11 cellular contexts compared by ENCODE assay signal in the genomic region with DNA sequence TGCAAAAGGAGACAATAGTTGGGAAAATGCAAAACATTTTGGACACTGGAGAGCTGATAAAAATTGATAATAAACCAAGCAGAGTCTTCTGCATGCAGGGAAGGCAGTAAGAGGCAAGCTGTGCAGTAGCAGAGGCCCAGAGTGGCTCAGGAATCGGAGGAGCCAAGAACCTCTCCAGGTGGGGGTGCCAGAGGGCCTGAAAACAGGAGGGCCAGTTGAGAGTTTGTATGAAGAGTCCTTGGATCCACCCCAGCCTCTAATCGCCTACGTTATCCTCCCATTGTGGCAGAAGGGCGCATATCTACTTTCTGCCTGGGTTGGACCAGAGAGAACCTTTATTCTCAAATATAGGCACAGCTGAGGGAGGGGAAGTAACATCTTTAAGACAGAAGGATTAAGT. TPM values are rescaled to one million over a fixed set of nuclear protein-coding genes. Genes with fewer than 3 reads are reported as not detected.
DNase-seq lines count a peak whose midpoint lies in the region; ATAC-seq, FAIRE-seq and TF ChIP-seq lines count a peak whose summit lies in the region.
"Had no signal": no experiment of that assay in that cellular context is flagged by ENCODE, and none has a peak within 500 bp of the region (broad histone marks: within the 10 kb centered on the region; RNA-seq: fewer than 3 reads in every experiment).

No MANE protein-coding gene starts in this region.

- no peak overlapping the region for H3K9ac ChIP-seq in keratinocyte (ENCODE audit: control insufficient read depth, extremely low read depth, insufficient read depth, low read length)

- no peak for TF ChIP-seq CTCF in GM13977 (IDR thresholded peaks at IDR 0.05; ENCODE audit: extremely low read depth, insufficient read depth, missing control alignments)
- TF ChIP-seq CTCF in keratinocyte (optimal IDR thresholded peaks at IDR 0.05 in 1 of 3, IDR thresholded peaks at IDR 0.05 in 1 of 3, conservative IDR thresholded peaks at IDR 0.05 in 1 of 3; ENCODE audit: extremely low read depth in 1 of 3, insufficient read depth in 2 of 3, low read length in 3 of 3) = peak; percentile 50 to 66 (median 66)

- H3K79me2 ChIP-seq in keratinocyte (ENCODE audit: control insufficient read depth, insufficient read depth, low read length) = no peaks in the 10 kb centered on the region

- no peaks in the 10 kb centered on the region for H3K9me1 ChIP-seq in keratinocyte (ENCODE audit: control insufficient read depth, extremely low read depth, insufficient read depth, low read length)

- ATAC-seq in HG03095 (IDR thresholded peaks at IDR 0.05; ENCODE audit: unreplicated experiment) = no peak

- DNase-seq in GM13977 (ENCODE audit: low spot score) (peak; percentile 24), NCI-H1105 treated with DMSO at 0.1 percent for 48 hours (lab: John Stamatoyannopoulos, UW) (peak; percentile 57), SW480 (ENCODE audit: low spot score) (peak; percentile 43), keratinocyte (ENCODE audit: low read depth, low spot score) (no peak), COLO829 (ENCODE audit: low spot score) (no peak), NCI-H1048 (lab: John Stamatoyannopoulos, UW) (no peak), AG20443 (ENCODE audit: low spot score) (no peak)
- DNase-seq: activated effector memory CD4-positive, alpha-beta T cell treated with Interleukin-2 at 50 U/mL for 16 hours; dorsolateral prefrontal cortex; NCI-H1092 treated with DMSO at 0.1 percent for 48 hours had no signal

- no peaks in the 10 kb centered on the region for H4K20me1 ChIP-seq in keratinocyte (ENCODE audit: control insufficient read depth, extremely low read depth, insufficient read depth, low read length)

- no peak overlapping the region for H3K4me2 ChIP-seq in keratinocyte (ENCODE audit: control insufficient read depth, extremely low read depth, insufficient read depth, low read depth, low read length)

- in situ Hi-C loops in GM13977 (cut with MboI; ENCODE audit: low pct_unique_long_range_greater_than_20kb, low sequenced_read_pairs, unreplicated experiment) = no loop called here

- no peak overlapping the region for H2AFZ ChIP-seq in keratinocyte (ENCODE audit: control insufficient read depth, low read length)

- dilution Hi-C loops in keratinocyte (cut with MboI; ENCODE audit: extremely low pct_ligation_motif_present, low sequenced_read_pairs) = no loop called here

- H3K4me3 ChIP-seq in keratinocyte (ENCODE audit: control insufficient read depth in 2 of 3, extremely low read depth in 1 of 3, insufficient read depth in 2 of 3, low read depth in 1 of 3, low read length in 3 of 3) = no peak overlapping the region
- H3K4me3 ChIP-seq: dorsolateral prefrontal cortex had no signal

- peak; percentile 52 for FAIRE-seq in keratinocyte (lab: Jason Lieb, UNC)

- H3K27me3 ChIP-seq in keratinocyte (ENCODE audit: control insufficient read depth, extremely low read depth, insufficient read depth, low read length) = no peaks in the 10 kb centered on the region
- H3K27me3 ChIP-seq: dorsolateral prefrontal cortex had no signal

- no peaks in the 10 kb centered on the region for H3K9me3 ChIP-seq in keratinocyte (ENCODE audit: control insufficient read depth, low read depth, low read length)

- H3K27ac ChIP-seq in keratinocyte (ENCODE audit: control insufficient read depth, insufficient read depth, low read length) = no peak overlapping the region
- H3K27ac ChIP-seq: dorsolateral prefrontal cortex had no signal

- H3K4me1 ChIP-seq in keratinocyte (ENCODE audit: control insufficient read depth, extremely low read depth, insufficient read depth, low read length) = peaks cover 3% of the 10 kb centered on the region

- H3K36me3 ChIP-seq in keratinocyte (ENCODE audit: control insufficient read depth in 2 of 2, extremely low read depth in 1 of 2, insufficient read depth in 2 of 2, low read length in 2 of 2) = no peaks in the 10 kb centered on the region

RNA-seq across cellular contexts. Expression of a gene that starts 48.9 kb away (rescaled TPM):
- polyA plus RNA-seq in keratinocyte = 11.9 to 28.6 TPM (median 14.5 TPM) in 3 replicates
- polyA plus RNA-seq in keratinocyte (2011; ENCODE audit: low read depth) = 9.2 TPM
- 6.2 and 13.6 TPM in 2 replicates for polyA plus RNA-seq in keratinocyte (2011; cell fraction: cytosol; rRNA removed)
- polyA plus RNA-seq in keratinocyte (2011; cell fraction: nucleus; rRNA removed) = 4.7 and 5.8 TPM in 2 replicates
- polyA plus RNA-seq in keratinocyte (2012; ENCODE audit: low replicate concordance) = 5.2 and 13.6 TPM in 2 replicates
- 2.7 to 19.9 TPM (median 3.0 TPM) in 3 replicates for polyA minus RNA-seq in keratinocyte
- not detected for polyA minus RNA-seq in keratinocyte (2011; cell fraction: cytosol; rRNA and poly(A)+ RNA removed)
- 1.6 TPM in 1 of 2 replicates, not detected in the other for polyA minus RNA-seq in keratinocyte (2011; cell fraction: nucleus; rRNA and poly(A)+ RNA removed)

Comparison
In these comparisons a context has a peak if more than half of its experiments do, and no peak if none do; other contexts are left out.
1. DNase-seq: peak in GM13977 (single experiment), NCI-H1105 treated with DMSO at 0.1 percent for 48 hours (single experiment) and SW480 (single experiment); none in keratinocyte (single experiment), COLO829 (single experiment), NCI-H1048 (single experiment) and AG20443 (single experiment).